ENCODE assay signal across 12 cellular contexts in genomic region chr11:75560644-75561043, GRCh38. TPM values are rescaled to one million over a fixed set of nuclear protein-coding genes. Genes with fewer than 3 reads are reported as not detected.
DNase-seq lines count a peak whose midpoint lies in the region; ATAC-seq, FAIRE-seq and TF ChIP-seq lines count a peak whose summit lies in the region.
"Had no signal": no experiment of that assay in that cellular context is flagged by ENCODE, and none has a peak within 500 bp of the region (broad histone marks: within the 10 kb centered on the region; RNA-seq: fewer than 3 reads in every experiment).

No MANE protein-coding gene starts in this region.

- H3K4me2 ChIP-seq in GM23338 (peak overlapping the region; percentile 86), hepatocyte (no peak overlapping the region), smooth muscle cell (peak overlapping the region; percentile 94)

- DNase-seq in GM23338 (ENCODE audit: low spot score) (no peak), hepatocyte (ENCODE audit: low spot score) (no peak), smooth muscle cell (lab: John Stamatoyannopoulos, UW; ENCODE audit: unreplicated experiment) (no peak), RCC 7860 (ENCODE audit: low spot score) (no peak), caudate nucleus (lab: John Stamatoyannopoulos, UW) (no peak), MV-4-11 (lab: John Stamatoyannopoulos, UW) (no peak)
- DNase-seq in activated T-helper 1 cell treated with anti-CD3 and anti-CD28 coated beads, Interleukin-12 subunit alpha, Interleukin-12 subunit beta, Interleukin-2, Interleukin-4 antibody, amounts not matched to agents 30 ng/mL and 10 ng/mL and 1 ng/mL, durations not matched to agents 14 hours and 24 hours and 36 hours (ENCODE audit: low spot score): no peak
- DNase-seq: dorsolateral prefrontal cortex, GF-D8, NCI-H1694, posterior cingulate gyrus had no signal

- FAIRE-seq in RCC 7860 (lab: Jason Lieb, UNC): no peak

- intact Hi-C loops in activated T-helper 1 cell treated with anti-CD3 and anti-CD28 coated beads, Interleukin-12 subunit alpha, Interleukin-12 subunit beta, Interleukin-2, Interleukin-4 antibody, amounts not matched to agents 30 ng/mL and 10 ng/mL and 1 ng/mL, durations not matched to agents 14 hours and 24 hours and 36 hours (cut with micrococcal nuclease): loop anchor here (5.0 to 10.0 kb wide), 2 partner anchors 114 to 822 kb away; partner anchors contain the start of genes GVQW3 and THAP12

- no peak overlapping the region for H3K27ac Mint-ChIP-seq in GM23338
- H3K27ac Mint-ChIP-seq in activated T-helper 1 cell treated with anti-CD3 and anti-CD28 coated beads, Interleukin-12 subunit alpha, Interleukin-12 subunit beta, Interleukin-2, Interleukin-4 antibody, amounts not matched to agents 30 ng/mL and 10 ng/mL and 1 ng/mL, durations not matched to agents 14 hours and 24 hours and 36 hours: no peak overlapping the region

- 53% methylated on average over 1 of the region's 1 CpG for WGBS in hepatocyte (ENCODE audit: low lambda C conversion rate, missing lambda C conversion rate)
- 15% methylated on average over 1 of the region's 1 CpG for WGBS in smooth muscle cell (ENCODE audit: low lambda C conversion rate)

- H3F3A ChIP-seq in GM23338 (replicated peaks; ENCODE audit: low read depth): peaks cover 18% of the 10 kb centered on the region
- peaks cover 64% of the 10 kb centered on the region for H3F3A ChIP-seq in smooth muscle cell (ENCODE audit: low read depth)

- H3K27me3 ChIP-seq in GM23338 (ENCODE audit: insufficient read depth) (no peaks in the 10 kb centered on the region), hepatocyte (no peaks in the 10 kb centered on the region), smooth muscle cell (ENCODE audit: low read depth) (no peaks in the 10 kb centered on the region)
- H3K27me3 ChIP-seq: dorsolateral prefrontal cortex had no signal

- peaks cover 33% of the 10 kb centered on the region for H3K36me3 Mint-ChIP-seq in GM23338 (ENCODE audit: low read depth)
- no peaks in the 10 kb centered on the region for H3K36me3 Mint-ChIP-seq in activated T-helper 1 cell treated with anti-CD3 and anti-CD28 coated beads, Interleukin-12 subunit alpha, Interleukin-12 subunit beta, Interleukin-2, Interleukin-4 antibody, amounts not matched to agents 30 ng/mL and 10 ng/mL and 1 ng/mL, durations not matched to agents 14 hours and 24 hours and 36 hours (ENCODE audit: low read depth)

- H3K9me2 ChIP-seq in GM23338 (ENCODE audit: insufficient read depth) (no peaks in the 10 kb centered on the region), hepatocyte (replicated peaks; ENCODE audit: insufficient read depth) (no peaks in the 10 kb centered on the region)

- TF ChIP-seq CTCF in GM23338 (conservative IDR thresholded peaks at IDR 0.05; ENCODE audit: low read depth in 2 of 2): no peak
- no peak for TF ChIP-seq CTCF in hepatocyte (IDR thresholded peaks at IDR 0.05; ENCODE audit: poor library complexity)
- TF ChIP-seq CTCF in smooth muscle cell (IDR thresholded peaks at IDR 0.05; ENCODE audit: borderline replicate concordance, insufficient read depth, poor library complexity, severe bottlenecking): no peak

- no peaks in the 10 kb centered on the region for H3K9me3 Mint-ChIP-seq in GM23338
- H3K9me3 Mint-ChIP-seq in activated T-helper 1 cell treated with anti-CD3 and anti-CD28 coated beads, Interleukin-12 subunit alpha, Interleukin-12 subunit beta, Interleukin-2, Interleukin-4 antibody, amounts not matched to agents 30 ng/mL and 10 ng/mL and 1 ng/mL, durations not matched to agents 14 hours and 24 hours and 36 hours: no peaks in the 10 kb centered on the region

- H3K27ac ChIP-seq in GM23338 (ENCODE audit: low read depth): no peak overlapping the region
- peak overlapping the region; percentile 99 for H3K27ac ChIP-seq in hepatocyte
- H3K27ac ChIP-seq in smooth muscle cell (ENCODE audit: low read depth): peak overlapping the region; percentile 99
- H3K27ac ChIP-seq in caudate nucleus (ENCODE audit: low read depth, low read length): no peak overlapping the region

- 0 out of 2 replicates have a peak, but pooled peaks cover 3% of the 10 kb centered on the region for H3K36me3 ChIP-seq in GM23338 (ENCODE audit: insufficient read depth)
- no peaks in the 10 kb centered on the region for H3K36me3 ChIP-seq in hepatocyte (replicated peaks; ENCODE audit: insufficient read depth, low read depth)
- H3K36me3 ChIP-seq in smooth muscle cell (ENCODE audit: low read depth): no peaks in the 10 kb centered on the region

- no peak overlapping the region for H2AFZ ChIP-seq in GM23338
- no peak overlapping the region for H2AFZ ChIP-seq in hepatocyte
- no peak overlapping the region for H2AFZ ChIP-seq in smooth muscle cell (ENCODE audit: low read depth)

- H3K79me2 ChIP-seq in GM23338 (replicated peaks; ENCODE audit: insufficient read depth) (peaks cover 45% of the 10 kb centered on the region), hepatocyte (peaks cover 33% of the 10 kb centered on the region), smooth muscle cell (ENCODE audit: low read depth) (peaks cover 44% of the 10 kb centered on the region)

- H3K4me1 Mint-ChIP-seq in GM23338: peaks cover 71% of the 10 kb centered on the region
- peaks cover 15% of the 10 kb centered on the region for H3K4me1 Mint-ChIP-seq in activated T-helper 1 cell treated with anti-CD3 and anti-CD28 coated beads, Interleukin-12 subunit alpha, Interleukin-12 subunit beta, Interleukin-2, Interleukin-4 antibody, amounts not matched to agents 30 ng/mL and 10 ng/mL and 1 ng/mL, durations not matched to agents 14 hours and 24 hours and 36 hours (ENCODE audit: low read depth)

- no peaks in the 10 kb centered on the region for H3K9me3 ChIP-seq in hepatocyte (ENCODE audit: low read depth)
- H3K9me3 ChIP-seq in smooth muscle cell (replicated peaks; ENCODE audit: low read depth): no peaks in the 10 kb centered on the region

- peaks cover 36% of the 10 kb centered on the region for H3K27me3 Mint-ChIP-seq in GM23338 (ENCODE audit: insufficient read depth, low read depth, poor library complexity)
- H3K27me3 Mint-ChIP-seq in activated T-helper 1 cell treated with anti-CD3 and anti-CD28 coated beads, Interleukin-12 subunit alpha, Interleukin-12 subunit beta, Interleukin-2, Interleukin-4 antibody, amounts not matched to agents 30 ng/mL and 10 ng/mL and 1 ng/mL, durations not matched to agents 14 hours and 24 hours and 36 hours (ENCODE audit: insufficient read depth): peaks cover 9% of the 10 kb centered on the region

- H3K4me3 ChIP-seq in GM23338 (peak overlapping the region; percentile 98; the same call in 1 of the 2 replicates), hepatocyte (no peak overlapping the region), smooth muscle cell (no peak overlapping the region)

- peaks cover 13% of the 10 kb centered on the region for H4K20me1 ChIP-seq in GM23338 (replicated peaks; ENCODE audit: insufficient read depth)
- H4K20me1 ChIP-seq in hepatocyte (ENCODE audit: insufficient read depth, poor library complexity, severe bottlenecking): peaks cover 15% of the 10 kb centered on the region
- H4K20me1 ChIP-seq in smooth muscle cell (ENCODE audit: low read depth): peaks cover 31% of the 10 kb centered on the region

- H3K4me3 Mint-ChIP-seq in GM23338: peak overlapping the region; percentile 97; the same call in 2 of the 3 replicates
- peak overlapping the region; percentile 72 for H3K4me3 Mint-ChIP-seq in activated T-helper 1 cell treated with anti-CD3 and anti-CD28 coated beads, Interleukin-12 subunit alpha, Interleukin-12 subunit beta, Interleukin-2, Interleukin-4 antibody, amounts not matched to agents 30 ng/mL and 10 ng/mL and 1 ng/mL, durations not matched to agents 14 hours and 24 hours and 36 hours

- ATAC-seq in GM23338: no peak
- no peak for ATAC-seq in GM19023 (IDR thresholded peaks at IDR 0.05; ENCODE audit: unreplicated experiment)

- peak overlapping the region; percentile 21 for H3K9ac ChIP-seq in smooth muscle cell (ENCODE audit: low read depth)

- H3K4me1 ChIP-seq in GM23338 (ENCODE audit: insufficient read depth) (peaks cover 62% of the 10 kb centered on the region), hepatocyte (ENCODE audit: insufficient read depth) (peaks cover 54% of the 10 kb centered on the region), smooth muscle cell (ENCODE audit: low read depth) (peaks cover 45% of the 10 kb centered on the region)

TF ChIP-seq in GM23338, 12 proteins besides CTCF, POLR2A, EP300 and RAD21:
- TF ChIP-seq ZNF114 (CRISPR knock-in tag; IDR thresholded peaks at IDR 0.05): no peak
- no peak for TF ChIP-seq ZNF331 (CRISPR knock-in tag; IDR thresholded peaks at IDR 0.05; ENCODE audit: low read depth)
- no peak for TF ChIP-seq NANOG (IDR thresholded peaks at IDR 0.05; ENCODE audit: borderline replicate concordance)
- no peak for TF ChIP-seq STAT1 (IDR thresholded peaks at IDR 0.05; ENCODE audit: unreplicated experiment)
- TF ChIP-seq ETS1 (IDR thresholded peaks at IDR 0.05): no peak
- TF ChIP-seq CREB1 (CRISPR knock-in tag; IDR thresholded peaks at IDR 0.05; ENCODE audit: low read depth): no peak

RNA-seq across cellular contexts. Expression of gene SERPINH1, which starts 1.4 kb away (rescaled TPM):
- total RNA-seq in GM23338 (2014; rRNA removed; shearing (Covaris generic)): 1,217 and 1,375 TPM in 2 replicates
- 238 and 269 TPM in 2 replicates for polyA plus RNA-seq in GM23338 (2016; fragmentation: Nextera tagmentation; extraction: Ambion mirVana)
- 24.1 and 25.3 TPM in 2 replicates for total RNA-seq in activated T-helper 1 cell treated with anti-CD3 and anti-CD28 coated beads, Interleukin-12 subunit alpha, Interleukin-12 subunit beta, Interleukin-2, Interleukin-4 antibody, amounts not matched to agents 30 ng/mL and 10 ng/mL and 1 ng/mL, durations not matched to agents 14 hours and 24 hours and 36 hours
- total RNA-seq in hepatocyte: 709 and 805 TPM in 2 replicates
- polyA plus RNA-seq in hepatocyte: 479 and 492 TPM in 2 replicates
- 2,653 and 2,895 TPM in 2 replicates for total RNA-seq in smooth muscle cell
- 1,110 and 1,493 TPM in 2 replicates for polyA plus RNA-seq in smooth muscle cell

RNA-seq across cellular contexts. Expression of gene GDPD5, which starts 34.9 kb away (rescaled TPM):
- 3.3 and 4.9 TPM in 2 replicates for total RNA-seq in GM23338 (2014; rRNA removed; shearing (Covaris generic))
- polyA plus RNA-seq in GM23338 (2016; fragmentation: Nextera tagmentation; extraction: Ambion mirVana) (1.6 and 1.7 TPM in 2 replicates), hepatocyte (6.3 and 8.9 TPM in 2 replicates), smooth muscle cell (5.8 and 7.1 TPM in 2 replicates)
- 9.7 and 13.5 TPM in 2 replicates for total RNA-seq in activated T-helper 1 cell treated with anti-CD3 and anti-CD28 coated beads, Interleukin-12 subunit alpha, Interleukin-12 subunit beta, Interleukin-2, Interleukin-4 antibody, amounts not matched to agents 30 ng/mL and 10 ng/mL and 1 ng/mL, durations not matched to agents 14 hours and 24 hours and 36 hours
- total RNA-seq in hepatocyte (5.2 and 7.3 TPM in 2 replicates), smooth muscle cell (2.3 and 3.2 TPM in 2 replicates)

Comparison
In these comparisons a context has a peak if more than half of its experiments do, and no peak if none do; other contexts are left out.
1. H3K27ac ChIP-seq: peak in hepatocyte (single experiment) and smooth muscle cell (single experiment); none in GM23338 (single experiment) and caudate nucleus (single experiment).
2. RNA of gene SERPINH1, which starts 1.4 kb away (total RNA-seq): 2,653 to 2,895 TPM in smooth muscle cell, 1,217 to 1,375 TPM in GM23338 and 709 to 805 TPM in hepatocyte; 24.1 to 25.3 TPM in activated T-helper 1 cell treated with anti-CD3 and anti-CD28 coated beads, Interleukin-12 subunit alpha, Interleukin-12 subunit beta, Interleukin-2, Interleukin-4 antibody, amounts not matched to agents 30 ng/mL and 10 ng/mL and 1 ng/mL, durations not matched to agents 14 hours and 24 hours and 36 hours; every median in the first group is over 10 times any median in the second.